Comparison of ENCODE assay signal across 11 cellular contexts in the genomic region with DNA sequence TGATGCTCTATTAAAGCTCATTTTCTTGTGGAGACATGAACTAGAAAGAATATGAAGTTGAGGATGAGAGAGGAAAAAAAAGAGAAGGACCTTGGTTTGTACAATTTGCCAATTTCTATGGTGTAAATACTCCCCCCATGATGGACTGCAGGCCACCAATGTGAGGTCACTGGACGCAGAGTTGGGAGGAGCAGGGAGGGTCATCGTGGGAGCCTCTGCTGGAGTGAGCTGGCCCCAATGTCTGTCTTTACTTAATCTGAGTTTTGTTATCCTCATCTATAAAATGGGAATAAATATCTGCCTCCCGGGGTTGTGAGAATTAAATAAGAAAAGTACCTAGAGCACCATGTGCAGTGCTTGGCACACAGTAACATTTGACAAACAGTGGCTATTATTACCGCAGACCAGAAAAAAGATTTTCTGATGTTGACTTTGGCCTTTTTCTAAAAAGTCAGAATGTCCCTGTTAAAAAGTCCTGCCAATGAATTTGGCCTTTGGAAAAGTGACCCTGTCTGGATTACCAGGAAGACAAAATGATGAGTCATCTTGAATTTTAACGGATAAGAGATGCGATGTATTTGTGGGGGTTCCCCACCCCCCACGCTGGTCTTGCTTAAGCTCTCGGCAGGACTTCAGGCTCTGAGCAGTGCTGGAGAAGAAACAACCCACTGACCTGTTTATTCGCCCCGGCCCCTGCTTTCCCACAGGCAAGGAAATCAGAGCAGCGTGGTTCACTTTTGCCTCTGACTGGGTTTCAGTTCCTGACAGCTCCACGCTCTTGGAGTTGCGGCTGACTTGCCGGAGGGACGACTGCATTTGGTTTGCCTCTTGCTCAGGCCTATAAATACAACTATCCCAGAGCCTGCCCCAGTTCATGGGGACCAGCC. TPM values are rescaled to one million over a fixed set of nuclear protein-coding genes. Genes with fewer than 3 reads are reported as not detected.
DNase-seq lines count a peak whose midpoint lies in the region; ATAC-seq, FAIRE-seq and TF ChIP-seq lines count a peak whose summit lies in the region.
"Had no signal": no experiment of that assay in that cellular context is flagged by ENCODE, and none has a peak within 500 bp of the region (broad histone marks: within the 10 kb centered on the region; RNA-seq: fewer than 3 reads in every experiment).

No MANE protein-coding gene starts in this region.

- ATAC-seq in SK-N-SH treated with all-trans-retinoic acid at 6 μM for 48 hours (peak; percentile 18; the same call in 2 of the 3 replicates), pancreas (peak; percentile 54 to 67 (median 62)), HG02970 (IDR thresholded peaks at IDR 0.05; ENCODE audit: low FRiP score, unreplicated experiment) (no peak), GM18907 (IDR thresholded peaks at IDR 0.05; ENCODE audit: unreplicated experiment) (no peak), HG03025 (IDR thresholded peaks at IDR 0.05; ENCODE audit: low FRiP score, unreplicated experiment) (no peak)

- no peaks in the 10 kb centered on the region for H3K9me3 ChIP-seq in pancreas

- peak overlapping the region in 2 of 4 donors; percentile 21 to 24 for H3K27ac ChIP-seq in pancreas

- TF ChIP-seq CTCF in pancreas (IDR thresholded peaks at IDR 0.05) = no peak

- no peak overlapping the region for H3K4me3 ChIP-seq in pancreas

- no peaks in the 10 kb centered on the region for H3K27me3 ChIP-seq in pancreas

- WGBS in pancreas, 2 donors = 35 to 43% methylated on average over 15 of the region's 15 CpGs

- H3K4me1 ChIP-seq in pancreas = peaks cover 7 to 28% (median 25%) of the 10 kb centered on the region in 3 donors

- FAIRE-seq in pancreas (lab: Jason Lieb, UNC) = no peak
- FAIRE-seq: H54 had no signal

- DNase-seq in AG20443 (ENCODE audit: low spot score) (peak; percentile 64), glomerular visceral epithelial cell (ENCODE audit: extremely low spot score) (peak; percentile 44), pancreas (peak in 4 of 6 donors; percentile 32 to 60 (median 46)), mesenteric fat pad (ENCODE audit: low spot score) (no peak)
- DNase-seq: islet precursor cell, NCI-H2081 treated with DMSO at 0.1 percent for 48 hours had no signal

- intact Hi-C loops in pancreas (cut with DNase I) = no loop called here

- no peaks in the 10 kb centered on the region for H3K36me3 ChIP-seq in pancreas

TF ChIP-seq in SK-N-SH treated with all-trans-retinoic acid at 6 μM for 48 hours, 23 proteins besides CTCF, POLR2A, EP300 and RAD21:
- TF ChIP-seq ZNF565 (CRISPR knock-in tag; conservative IDR thresholded peaks at IDR 0.05; ENCODE audit: low read depth) = no peak
- TF ChIP-seq ISL1 (CRISPR knock-in tag; IDR thresholded peaks at IDR 0.05) = peak; percentile 33; the same call in 1 of the 2 replicates

RNA-seq across cellular contexts. Expression of gene FOSL2, which starts 50.3 kb away (rescaled TPM):
- total RNA-seq in pancreas (10 to 100 TPM; 13.3 to 39.1 (median 27.5) TPM), mesenteric fat pad (259 TPM)
- polyA plus RNA-seq in pancreas = 10 to 100 TPM; 10.0 to 11.9 TPM

Comparison
In these comparisons a context has a peak if more than half of its experiments do, and no peak if none do; other contexts are left out.
1. ATAC-seq: peak in SK-N-SH treated with all-trans-retinoic acid at 6 μM for 48 hours (single experiment) and pancreas (4 of 4); none in HG02970 (single experiment), GM18907 (single experiment) and HG03025 (single experiment).